In genomic region chr10:123103944-123104343, GRCh38 we compare ENCODE assay signal across 1 cellular context.
TF ChIP-seq lines count a peak whose summit lies in the region.

No MANE protein-coding gene starts in this region.

TF ChIP-seq in HCT116, 20 proteins besides CTCF, POLR2A, EP300 and RAD21:
- TF ChIP-seq POLR2AphosphoS5 (IDR thresholded peaks at IDR 0.05; ENCODE audit: low read depth, low read length) (no peak), REST (IDR thresholded peaks at IDR 0.05; ENCODE audit: low read depth) (no peak), SP1 (IDR thresholded peaks at IDR 0.05; ENCODE audit: low read depth) (no peak), MAX (IDR thresholded peaks at IDR 0.05) (no peak), ELF1 (IDR thresholded peaks at IDR 0.05; ENCODE audit: borderline replicate concordance, low read depth) (no peak), CBX3 (IDR thresholded peaks at IDR 0.05; ENCODE audit: low read depth) (no peak), ZNF274 (IDR thresholded peaks at IDR 0.05; ENCODE audit: low read depth, low read length) (no peak), EZH2 (IDR thresholded peaks at IDR 0.05) (no peak), YY1 (IDR thresholded peaks at IDR 0.05; ENCODE audit: extremely low read depth, insufficient replicate concordance, low read depth, low read length) (no peak), EZH2phosphoT487 (IDR thresholded peaks at IDR 0.05; ENCODE audit: borderline replicate concordance) (no peak), SRF (IDR thresholded peaks at IDR 0.05; ENCODE audit: low read depth) (no peak), SIN3A (IDR thresholded peaks at IDR 0.05; ENCODE audit: low read depth) (no peak), FOSL1 (IDR thresholded peaks at IDR 0.05; ENCODE audit: low read depth) (no peak), ZBTB33 (IDR thresholded peaks at IDR 0.05; ENCODE audit: extremely low read depth, insufficient replicate concordance, low read length) (no peak), JUND (IDR thresholded peaks at IDR 0.05) (no peak)
